ENCODE assay signal across 17 cellular contexts in the genomic region with DNA sequence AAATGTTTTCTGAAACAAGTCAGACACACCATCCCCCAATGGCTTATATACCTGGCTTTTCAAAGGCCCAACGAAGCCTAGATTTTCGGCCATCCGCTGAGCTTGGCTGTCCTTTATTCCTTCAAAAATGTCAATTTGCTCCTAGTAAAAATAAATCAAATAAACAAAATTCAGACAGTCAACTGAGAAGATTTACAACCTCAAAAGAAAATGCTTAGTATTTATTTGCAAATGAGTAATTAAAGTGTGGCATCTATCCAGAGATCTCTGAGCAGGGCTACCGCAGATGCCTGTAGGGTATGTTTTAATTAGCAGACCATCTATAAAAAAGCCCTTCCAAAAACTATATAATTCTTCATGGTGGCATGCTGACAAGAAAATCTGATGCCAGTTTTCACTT.
"Had no signal": no experiment of that assay in that cellular context is flagged by ENCODE, and none has a peak within 500 bp of the region (broad histone marks: within the 10 kb centered on the region; RNA-seq: fewer than 3 reads in every experiment).

No MANE protein-coding gene starts in this region.

- DNase-seq: activated CD4-positive, alpha-beta T cell treated with anti-CD3 and anti-CD28 coated beads for 36 hours; activated CD4-positive, alpha-beta T cell treated with anti-CD3 and anti-CD28 coated beads, Interleukin-2, amount 50 U/mL, for 48 hours; activated CD8-positive, alpha-beta memory T cell treated with anti-CD3 and anti-CD28 coated beads, Interleukin-2, amount 50 U/mL, for 48 hours; activated effector memory CD4-positive, alpha-beta T cell treated with Interleukin-2 at 50 U/mL for 16 hours; activated naive CD4-positive, alpha-beta T cell treated with anti-CD3 and anti-CD28 coated beads for 36 hours; activated T-cell treated with anti-CD3 and anti-CD28 coated beads, Interleukin-2, amount 50 U/mL, for 72 hours; anterior cingulate cortex; effector CD4-positive, alpha-beta T cell; heart left ventricle; left cardiac atrium; midbrain; natural killer cell; stimulated activated CD4-positive, alpha-beta T cell treated with anti-CD3 and anti-CD28 coated beads, Interleukin-2, amount 100 ng/mL, for 24 hours; transverse colon had no signal

- H3K4me3 ChIP-seq: heart left ventricle, transverse colon had no signal

- ATAC-seq: activated CD4-positive, alpha-beta T cell treated with anti-CD3 and anti-CD28 coated beads for 36 hours; activated T-cell treated with anti-CD3 and anti-CD28 coated beads, Interleukin-2, amount 50 U/mL, for 72 hours; heart left ventricle; left cardiac atrium; natural killer cell; sciatic nerve; stimulated activated effector memory CD8-positive, alpha-beta T cell treated with anti-CD3 and anti-CD28 coated beads, Interleukin-12 subunit alpha, Interleukin-12 subunit beta, amount 100 ng/mL, for 72 hours; WTC11 had no signal

- H3K27ac ChIP-seq: heart left ventricle, transverse colon had no signal
